In the genomic region with DNA sequence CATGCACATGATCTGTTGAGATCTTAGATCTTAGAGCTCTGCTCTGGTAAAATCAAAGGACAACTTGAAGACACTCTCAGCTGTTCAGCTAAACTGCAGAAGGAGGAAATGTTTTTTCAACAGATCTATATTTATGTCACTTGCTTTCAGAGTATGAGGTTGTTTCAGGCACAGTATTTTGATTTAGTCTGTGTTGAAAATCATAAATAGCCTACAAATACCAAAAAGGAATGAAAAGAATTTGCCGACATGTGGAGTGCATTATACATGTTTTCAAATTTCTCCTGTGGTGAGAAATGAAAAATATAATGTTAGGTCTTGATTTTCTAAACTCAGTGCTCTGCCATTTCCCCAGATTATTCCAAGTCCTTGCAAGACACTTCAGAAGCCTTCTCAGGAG, we compare ENCODE assay signal across 22 cellular contexts.
"Had no signal": no experiment of that assay in that cellular context is flagged by ENCODE, and none has a peak within 500 bp of the region (broad histone marks: within the 10 kb centered on the region; RNA-seq: fewer than 3 reads in every experiment).

No MANE protein-coding gene starts in this region.

- H3K9me3 ChIP-seq: uterus had no signal

- H3K27me3 ChIP-seq: left lung, tibial nerve, uterus had no signal

- H3K27ac Mint-ChIP-seq: activated CD4-positive, alpha-beta T cell treated with anti-CD3 and anti-CD28 coated beads, Interleukin-2, amount 10 ng/mL, durations not matched to agents 7 days and 5 days; activated CD8-positive, alpha-beta T cell treated with anti-CD3 and anti-CD28 coated beads, Interleukin-2, amount 10 ng/mL, durations not matched to agents 7 days and 5 days; activated naive CD4-positive, alpha-beta T cell treated with anti-CD3 and anti-CD28 coated beads for 36 hours; mesothelial cell of epicardium; nephron progenitor cell had no signal

- H3K4me3 ChIP-seq: left lung, tibial nerve, uterus had no signal

- DNase-seq: activated CD4-positive, alpha-beta T cell treated with anti-CD3 and anti-CD28 coated beads, Interleukin-2, amount 10 ng/mL, durations not matched to agents 7 days and 5 days; activated CD8-positive, alpha-beta T cell treated with anti-CD3 and anti-CD28 coated beads, Interleukin-2, amount 10 ng/mL, durations not matched to agents 7 days and 5 days; activated naive CD4-positive, alpha-beta T cell treated with anti-CD3 and anti-CD28 coated beads for 36 hours; activated T-cell treated with anti-CD3 and anti-CD28 coated beads, Interleukin-2, amount 50 U/mL, for 4 hours; aorta; cortex of kidney; effector CD4-positive, alpha-beta T cell; foreskin melanocyte; glutamatergic neuron; kidney; left lung; nephron progenitor cell; nucleus accumbens; posterior cingulate gyrus; stimulated activated naive CD4-positive, alpha-beta T cell treated with Interleukin-2 at 50 U/mL for 16 hours; substantia nigra; T1000; uterus had no signal

- H3K36me3 ChIP-seq: left lung, tibial nerve, uterus had no signal

- H3K27me3 Mint-ChIP-seq: activated CD4-positive, alpha-beta T cell treated with anti-CD3 and anti-CD28 coated beads, Interleukin-2, amount 10 ng/mL, durations not matched to agents 7 days and 5 days; central memory CD8-positive, alpha-beta T cell had no signal

- ATAC-seq: activated CD8-positive, alpha-beta T cell treated with anti-CD3 and anti-CD28 coated beads, Interleukin-2, amount 10 ng/mL, durations not matched to agents 7 days and 5 days; activated T-cell treated with anti-CD3 and anti-CD28 coated beads, Interleukin-2, amount 50 U/mL, for 4 hours; esophagus mucosa; left lung had no signal

- FAIRE-seq: kidney had no signal

- H3K4me1 Mint-ChIP-seq: activated CD4-positive, alpha-beta T cell treated with anti-CD3 and anti-CD28 coated beads, Interleukin-2, amount 10 ng/mL, durations not matched to agents 7 days and 5 days; central memory CD8-positive, alpha-beta T cell had no signal

- H3K9me3 Mint-ChIP-seq: nephron progenitor cell had no signal

- H3K4me3 Mint-ChIP-seq: activated CD4-positive, alpha-beta T cell treated with anti-CD3 and anti-CD28 coated beads, Interleukin-2, amount 10 ng/mL, durations not matched to agents 7 days and 5 days; activated CD8-positive, alpha-beta T cell treated with anti-CD3 and anti-CD28 coated beads, Interleukin-2, amount 10 ng/mL, durations not matched to agents 7 days and 5 days; activated naive CD4-positive, alpha-beta T cell treated with anti-CD3 and anti-CD28 coated beads for 36 hours; activated T-cell treated with anti-CD3 and anti-CD28 coated beads, Interleukin-2, amount 50 U/mL, for 4 hours; central memory CD8-positive, alpha-beta T cell; mesothelial cell of epicardium; nephron progenitor cell had no signal

- H3K27ac ChIP-seq: left lung, tibial nerve, uterus had no signal

- H3K4me1 ChIP-seq: left lung, tibial nerve, uterus had no signal

- H3K36me3 Mint-ChIP-seq: mesothelial cell of epicardium had no signal
